7 cellular contexts compared by ENCODE assay signal in the genomic region with DNA sequence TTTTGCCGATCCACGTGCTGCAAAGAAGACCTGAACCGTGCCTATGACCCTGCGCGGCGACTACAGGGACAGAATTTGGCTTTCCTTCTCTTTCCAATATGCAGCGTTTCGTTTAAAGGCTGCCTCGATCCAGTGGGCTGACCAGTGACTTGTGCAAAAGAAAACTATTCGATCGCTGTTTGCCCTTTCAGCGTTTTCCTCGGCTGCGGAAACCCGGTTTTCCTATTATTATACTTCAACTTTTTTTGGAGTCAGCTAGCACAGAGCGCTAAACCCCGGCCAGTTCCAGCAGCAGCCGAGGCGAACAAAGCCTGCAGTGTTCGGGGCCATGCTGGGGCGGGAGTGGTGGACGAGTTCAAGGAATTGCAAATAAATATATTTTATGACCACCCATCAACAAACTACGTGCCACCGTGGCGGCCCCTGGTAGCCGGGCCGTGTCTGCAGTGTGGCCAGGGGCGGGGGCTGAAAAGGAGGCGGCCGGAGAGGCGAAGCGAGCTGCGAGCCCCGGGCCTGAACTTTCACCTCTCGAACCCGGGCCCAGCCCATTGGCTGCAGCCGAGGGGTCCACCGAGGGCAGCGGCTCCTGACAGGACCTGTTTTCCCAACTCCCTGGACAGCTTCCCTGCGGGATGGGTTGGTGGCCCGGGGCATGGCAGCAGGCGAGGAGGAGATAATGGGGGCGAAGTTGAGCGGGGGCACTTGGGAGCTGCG.
A peak's percentile ranks its signal among the peaks of the same experiment; 100 is the strongest.
DNase-seq lines count a peak whose midpoint lies in the region; ATAC-seq and TF ChIP-seq lines count a peak whose summit lies in the region.

No MANE protein-coding gene starts in this region.

- no peaks in the 10 kb centered on the region for H3K36me3 Mint-ChIP-seq in stimulated activated naive CD8-positive, alpha-beta T cell treated with anti-CD3 and anti-CD28 coated beads, Interleukin-15, Interleukin-2, amounts not matched to agents 100 ng/mL and 50 ng/mL, for 24 hours (ENCODE audit: low read depth)
- peaks cover 0 to 3% (median 1%) of the 10 kb centered on the region in 3 donors for H3K36me3 Mint-ChIP-seq in immature natural killer cell

- no peak for TF ChIP-seq CTCF in HL-60 (IDR thresholded peaks at IDR 0.05; ENCODE audit: insufficient read depth, low read length)

- H3K27ac Mint-ChIP-seq in stimulated activated naive CD8-positive, alpha-beta T cell treated with anti-CD3 and anti-CD28 coated beads, Interleukin-15, Interleukin-2, amounts not matched to agents 100 ng/mL and 50 ng/mL, for 24 hours: no peak overlapping the region
- no peak overlapping the region for H3K27ac Mint-ChIP-seq in immature natural killer cell

- H3K4me1 Mint-ChIP-seq in stimulated activated naive CD8-positive, alpha-beta T cell treated with anti-CD3 and anti-CD28 coated beads, Interleukin-15, Interleukin-2, amounts not matched to agents 100 ng/mL and 50 ng/mL, for 24 hours (ENCODE audit: low read depth): peaks cover 44% of the 10 kb centered on the region
- peaks cover 11 to 29% of the 10 kb centered on the region in 2 donors for H3K4me1 Mint-ChIP-seq in immature natural killer cell

- H3K9me3 Mint-ChIP-seq in stimulated activated naive CD8-positive, alpha-beta T cell treated with anti-CD3 and anti-CD28 coated beads, Interleukin-15, Interleukin-2, amounts not matched to agents 100 ng/mL and 50 ng/mL, for 24 hours: no peaks in the 10 kb centered on the region
- H3K9me3 Mint-ChIP-seq in immature natural killer cell: peaks cover 0 to 23% (median 4%) of the 10 kb centered on the region in 6 donors

- H3K27me3 Mint-ChIP-seq in stimulated activated naive CD8-positive, alpha-beta T cell treated with anti-CD3 and anti-CD28 coated beads, Interleukin-15, Interleukin-2, amounts not matched to agents 100 ng/mL and 50 ng/mL, for 24 hours: peaks cover 78% of the 10 kb centered on the region
- peaks cover 14 to 34% (median 32%) of the 10 kb centered on the region in 3 donors for H3K27me3 Mint-ChIP-seq in immature natural killer cell (ENCODE audit: low read depth in 3 of 3)

- H3K27ac ChIP-seq in HL-60 (replicated peaks) (no peak overlapping the region), caudate nucleus (ENCODE audit: low read depth, low read length) (peak overlapping the region; percentile 93), layer of hippocampus (ENCODE audit: low read depth, low read length) (peak overlapping the region; percentile 46)

- ATAC-seq in GM18861 (IDR thresholded peaks at IDR 0.05; ENCODE audit: unreplicated experiment): no peak

- DNase-seq in HL-60 (ENCODE audit: low read depth in 1 of 2, low spot score in 1 of 2) (no peak), caudate nucleus (lab: John Stamatoyannopoulos, UW) (peak in 4 of 61 donors; percentile 1 to 25 (median 12)), immature natural killer cell (no peak), SIG-M5 treated with dmso at 0.1 percent for 504 hours (lab: John Stamatoyannopoulos, UW; ENCODE audit: unreplicated experiment) (no peak)

- H3K27me3 ChIP-seq in HL-60 (ENCODE audit: insufficient read depth, poor library complexity, severe bottlenecking) (peaks cover 50% of the 10 kb centered on the region), layer of hippocampus (ENCODE audit: control insufficient read depth, insufficient read depth, low read length) (peaks cover 13% of the 10 kb centered on the region)

- peak overlapping the region; percentile 22 for H3K4me3 ChIP-seq in HL-60 (replicated peaks; ENCODE audit: insufficient read depth, low read length)

- peak overlapping the region; percentile 41 for H3K4me3 Mint-ChIP-seq in stimulated activated naive CD8-positive, alpha-beta T cell treated with anti-CD3 and anti-CD28 coated beads, Interleukin-15, Interleukin-2, amounts not matched to agents 100 ng/mL and 50 ng/mL, for 24 hours
- no peak overlapping the region for H3K4me3 Mint-ChIP-seq in immature natural killer cell
